Comparison of ENCODE assay signal across 8 cellular contexts in the genomic region with DNA sequence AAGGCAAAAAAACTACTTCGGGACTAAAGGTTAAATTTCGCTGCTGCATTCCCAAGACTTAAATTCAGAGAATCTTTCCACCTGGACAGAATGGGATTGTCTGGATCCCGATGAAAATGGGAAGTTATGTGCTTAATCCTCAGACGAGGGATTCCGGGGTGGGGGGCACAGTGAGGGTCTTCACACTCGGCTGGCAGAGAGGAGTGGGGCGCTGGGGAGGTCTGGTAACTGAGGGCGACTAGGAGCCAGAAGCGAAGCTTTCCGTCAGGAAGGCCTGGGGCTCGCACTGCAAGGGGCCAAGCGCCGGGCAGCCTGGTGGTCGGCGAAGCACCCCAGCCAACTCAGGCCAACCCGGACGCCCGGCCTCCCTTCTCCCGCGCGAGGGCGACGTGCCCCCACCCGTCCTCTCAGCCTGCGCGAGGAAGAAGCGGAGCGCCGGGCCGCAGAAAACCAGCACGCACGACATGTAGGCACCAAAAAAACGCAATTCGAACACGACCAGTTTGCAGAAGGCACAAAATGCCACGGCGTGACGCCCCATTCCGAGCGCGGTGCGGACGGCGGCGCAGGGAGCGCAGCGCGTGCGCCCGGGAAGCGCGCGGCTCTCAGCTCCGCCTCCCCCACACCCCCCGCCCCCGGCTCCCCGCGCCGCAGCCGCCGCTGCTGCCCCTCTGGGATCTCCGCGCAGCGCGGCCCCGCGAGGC.
DNase-seq lines count a peak whose midpoint lies in the region; ATAC-seq and TF ChIP-seq lines count a peak whose summit lies in the region.

No MANE protein-coding gene starts in this region.

- H3K4me3 ChIP-seq in KMS-11 (IDR thresholded peaks at IDR 0.05; ENCODE audit: insufficient read depth, low read depth, low read length) (peak overlapping the region; percentile 56), trophoblast cell (ENCODE audit: low read depth, low read length) (peak overlapping the region; percentile 84)

- CTCF ChIA-PET in activated naive CD4-positive, alpha-beta T cell treated with anti-CD3 and anti-CD28 coated beads for 36 hours (lab: Charles Lee), result interaction anchor here (1.0 kb wide), 1 partner anchor 38 kb away, joined by 3 read pairs; no protein-coding TSS in a partner anchor
- CTCF ChIA-PET in activated naive CD4-positive, alpha-beta T cell treated with anti-CD3 and anti-CD28 coated beads, Interleukin-2, amount 10 ng/mL, durations not matched to agents 7 days and 5 days (lab: Charles Lee), result no interaction called here

- H3K4me2 ChIP-seq in KMS-11 (peak overlapping the region; percentile 74), trophoblast cell (ENCODE audit: low read length) (peak overlapping the region; percentile 87)

- peak overlapping the region; percentile 74 for H3K4ac ChIP-seq in trophoblast cell (ENCODE audit: low read depth, low read length)

- H3K14ac ChIP-seq in trophoblast cell (ENCODE audit: low read length), result peak overlapping the region; percentile 95

- H3K9me3 ChIP-seq in trophoblast cell (ENCODE audit: insufficient read depth, low read depth, low read length), result no peaks in the 10 kb centered on the region

- H3K79me1 ChIP-seq in trophoblast cell (ENCODE audit: low read length), result peaks cover 15% of the 10 kb centered on the region

- H3K9me3 Mint-ChIP-seq in activated naive CD4-positive, alpha-beta T cell treated with anti-CD3 and anti-CD28 coated beads for 36 hours, result no peaks in the 10 kb centered on the region
- H3K9me3 Mint-ChIP-seq in activated naive CD4-positive, alpha-beta T cell treated with anti-CD3 and anti-CD28 coated beads, Interleukin-2, amount 10 ng/mL, durations not matched to agents 7 days and 5 days, result no peaks in the 10 kb centered on the region

- DNase-seq in activated naive CD4-positive, alpha-beta T cell treated with anti-CD3 and anti-CD28 coated beads for 36 hours, result peak; percentile 68
- no peak for DNase-seq in activated naive CD4-positive, alpha-beta T cell treated with anti-CD3 and anti-CD28 coated beads, Interleukin-2, amount 50 U/mL, for 16 hours
- DNase-seq in H4 (ENCODE audit: low spot score) (peak; percentile 58), Right ventricle myocardium inferior (ENCODE audit: missing footprints) (no peak), trophoblast cell (peak; percentile 46 to 79), OCI-M1 (lab: John Stamatoyannopoulos, UW) (no peak)
- DNase-seq in activated naive CD4-positive, alpha-beta T cell treated with anti-CD3 and anti-CD28 coated beads, Interleukin-2, amount 10 ng/mL, durations not matched to agents 7 days and 5 days, result peak; percentile 76

- peak overlapping the region; percentile 89 for H3K9ac ChIP-seq in KMS-11
- peak overlapping the region; percentile 87 for H3K9ac ChIP-seq in trophoblast cell (ENCODE audit: low read length)

- peak; percentile 53 for ATAC-seq in Right ventricle myocardium inferior

- H2BK120ac ChIP-seq in trophoblast cell (ENCODE audit: insufficient read depth, low read length, poor library complexity), result peak overlapping the region; percentile 97

- H3K36me3 Mint-ChIP-seq in activated naive CD4-positive, alpha-beta T cell treated with anti-CD3 and anti-CD28 coated beads for 36 hours (ENCODE audit: low read depth), result peaks cover 6% of the 10 kb centered on the region
- peaks cover 2% of the 10 kb centered on the region for H3K36me3 Mint-ChIP-seq in activated naive CD4-positive, alpha-beta T cell treated with anti-CD3 and anti-CD28 coated beads, Interleukin-2, amount 10 ng/mL, durations not matched to agents 7 days and 5 days

- H2AK5ac ChIP-seq in trophoblast cell (ENCODE audit: low read length), result peak overlapping the region; percentile 52

- H2AFZ ChIP-seq in KMS-11 (ENCODE audit: low read depth), result peak overlapping the region; percentile 60; the same call in 1 of the 2 replicates
- H2AFZ ChIP-seq in trophoblast cell (ENCODE audit: insufficient read depth, low read length, poor library complexity), result peak overlapping the region; percentile 90

- peak overlapping the region; percentile 86 for H4K12ac ChIP-seq in trophoblast cell (ENCODE audit: low read depth, low read length)

- H3K23ac ChIP-seq in trophoblast cell (ENCODE audit: low read length), result no peak overlapping the region

- no peaks in the 10 kb centered on the region for H3K27me3 Mint-ChIP-seq in activated naive CD4-positive, alpha-beta T cell treated with anti-CD3 and anti-CD28 coated beads for 36 hours (ENCODE audit: low read depth)
- H3K27me3 Mint-ChIP-seq in activated naive CD4-positive, alpha-beta T cell treated with anti-CD3 and anti-CD28 coated beads, Interleukin-2, amount 10 ng/mL, durations not matched to agents 7 days and 5 days, result peaks cover 6% of the 10 kb centered on the region

- H4K8ac ChIP-seq in trophoblast cell (ENCODE audit: low read depth, low read length), result peak overlapping the region; percentile 87

- no peaks in the 10 kb centered on the region for H3K36me3 ChIP-seq in KMS-11 (ENCODE audit: insufficient read depth)
- H3K36me3 ChIP-seq in trophoblast cell (ENCODE audit: control insufficient read depth in 1 of 2, insufficient read depth in 2 of 2, low read length in 2 of 2), result peaks cover 0 to 1% of the 10 kb centered on the region in 2 experiments

- peak overlapping the region; percentile 88 for H3K4me3 Mint-ChIP-seq in activated naive CD4-positive, alpha-beta T cell treated with anti-CD3 and anti-CD28 coated beads for 36 hours
- peak overlapping the region; percentile 88 for H3K4me3 Mint-ChIP-seq in activated naive CD4-positive, alpha-beta T cell treated with anti-CD3 and anti-CD28 coated beads, Interleukin-2, amount 10 ng/mL, durations not matched to agents 7 days and 5 days

- H3K27me3 ChIP-seq in KMS-11 (ENCODE audit: insufficient read depth, low read depth) (no peaks in the 10 kb centered on the region), trophoblast cell (ENCODE audit: insufficient read depth, low read length) (no peaks in the 10 kb centered on the region)

- peak overlapping the region; percentile 94 for H2BK5ac ChIP-seq in trophoblast cell (ENCODE audit: low read depth, low read length, poor library complexity)

- peak overlapping the region; percentile 59 for H2BK12ac ChIP-seq in trophoblast cell (ENCODE audit: low read length)

- H3K4me1 ChIP-seq in KMS-11 (ENCODE audit: low read depth, poor library complexity, severe bottlenecking) (peaks cover 18% of the 10 kb centered on the region), trophoblast cell (ENCODE audit: control insufficient read depth in 1 of 2, insufficient read depth in 2 of 2, low read length in 2 of 2) (peaks cover 5 to 6% of the 10 kb centered on the region in 2 experiments)

- peak overlapping the region; percentile 90 for H3K27ac ChIP-seq in KMS-11
- peak overlapping the region; percentile 96 for H3K27ac ChIP-seq in trophoblast cell (ENCODE audit: low read depth, low read length)

- no peaks in the 10 kb centered on the region for H4K20me1 ChIP-seq in KMS-11 (ENCODE audit: insufficient read depth)

- H3K27ac Mint-ChIP-seq in activated naive CD4-positive, alpha-beta T cell treated with anti-CD3 and anti-CD28 coated beads for 36 hours, result peak overlapping the region; percentile 92
- peak overlapping the region; percentile 87 for H3K27ac Mint-ChIP-seq in activated naive CD4-positive, alpha-beta T cell treated with anti-CD3 and anti-CD28 coated beads, Interleukin-2, amount 10 ng/mL, durations not matched to agents 7 days and 5 days

- peak overlapping the region; percentile 96 for H4K91ac ChIP-seq in trophoblast cell (ENCODE audit: low read depth, low read length)

- intact Hi-C loops in activated naive CD4-positive, alpha-beta T cell treated with anti-CD3 and anti-CD28 coated beads for 36 hours (cut with micrococcal nuclease), result loop anchor here (1.0 to 10.0 kb wide), 10 partner anchors 8 to 1247 kb away; a partner anchor contains a TSS
- intact Hi-C loops in Right ventricle myocardium inferior (cut with DNase I), result loop anchor here (2.0 to 5.0 kb wide), 5 partner anchors 60 to 560 kb away; no protein-coding TSS in a partner anchor

- H3K18ac ChIP-seq in trophoblast cell (ENCODE audit: low read length), result peak overlapping the region; percentile 95

- peaks cover 22% of the 10 kb centered on the region for H3K4me1 Mint-ChIP-seq in activated naive CD4-positive, alpha-beta T cell treated with anti-CD3 and anti-CD28 coated beads for 36 hours (ENCODE audit: low read depth)
- H3K4me1 Mint-ChIP-seq in activated naive CD4-positive, alpha-beta T cell treated with anti-CD3 and anti-CD28 coated beads, Interleukin-2, amount 10 ng/mL, durations not matched to agents 7 days and 5 days, result peaks cover 28% of the 10 kb centered on the region

- no CpG with 5 or more reads among the region's 67 CpGs for WGBS in trophoblast cell (ENCODE audit: extremely low coverage, insufficient coverage, insufficient read length)

- TF ChIP-seq CTCF in KMS-11 (conservative IDR thresholded peaks at IDR 0.05; ENCODE audit: low read depth, low read length), result no peak

- H3K79me2 ChIP-seq in KMS-11 (ENCODE audit: insufficient read depth, low read depth) (no peaks in the 10 kb centered on the region), trophoblast cell (ENCODE audit: control insufficient read depth, insufficient read depth, low read length, poor library complexity) (peaks cover 10% of the 10 kb centered on the region)

Comparison
In these comparisons a context has a peak if more than half of its experiments do, and no peak if none do; other contexts are left out.
1. DNase-seq: peak in activated naive CD4-positive, alpha-beta T cell treated with anti-CD3 and anti-CD28 coated beads for 36 hours (single experiment), H4 (single experiment), activated naive CD4-positive, alpha-beta T cell treated with anti-CD3 and anti-CD28 coated beads, Interleukin-2, amount 10 ng/mL, durations not matched to agents 7 days and 5 days (single experiment) and trophoblast cell (2 of 2); none in activated naive CD4-positive, alpha-beta T cell treated with anti-CD3 and anti-CD28 coated beads, Interleukin-2, amount 50 U/mL, for 16 hours (single experiment), Right ventricle myocardium inferior (single experiment) and OCI-M1 (single experiment).